Comparison of ENCODE assay signal across 9 cellular contexts in the genomic region with DNA sequence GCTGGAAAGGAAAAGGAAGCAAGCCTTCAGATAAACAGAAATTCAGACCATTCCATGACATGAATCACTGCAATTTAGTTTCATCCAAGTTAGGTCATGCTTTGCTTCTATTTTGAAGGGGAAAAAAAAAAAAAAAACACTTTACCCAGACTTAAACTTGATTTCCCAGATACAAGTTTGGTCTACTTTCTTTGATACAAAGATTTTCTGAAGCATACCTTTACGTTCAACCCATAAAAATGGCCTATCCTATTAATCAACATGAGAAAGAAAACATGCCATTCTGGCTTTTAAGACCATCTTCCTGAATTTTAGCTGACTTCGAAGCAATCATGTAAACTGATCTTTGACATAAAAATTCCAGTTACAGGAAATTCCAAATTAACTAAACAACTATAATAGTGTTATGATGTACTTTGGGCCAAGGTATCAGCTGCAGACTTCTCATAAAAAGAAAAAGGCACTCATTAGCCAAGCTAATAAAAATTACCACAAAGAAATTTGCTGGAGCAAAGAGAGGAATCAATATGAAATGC. TPM values are rescaled to one million over a fixed set of nuclear protein-coding genes. Genes with fewer than 3 reads are reported as not detected.
DNase-seq lines count a peak whose midpoint lies in the region; ATAC-seq and TF ChIP-seq lines count a peak whose summit lies in the region.
"Had no signal": no experiment of that assay in that cellular context is flagged by ENCODE, and none has a peak within 500 bp of the region (broad histone marks: within the 10 kb centered on the region; RNA-seq: fewer than 3 reads in every experiment).

No MANE protein-coding gene starts in this region.

- no peaks in the 10 kb centered on the region for H3K9me3 ChIP-seq in heart right ventricle
- H3K9me3 ChIP-seq in mucosa of rectum (ENCODE audit: control insufficient read depth in 2 of 2, low read length in 2 of 2): no peaks in the 10 kb centered on the region

- no peaks in the 10 kb centered on the region for H3K4me1 Mint-ChIP-seq in stimulated activated effector memory CD8-positive, alpha-beta T cell treated with anti-CD3 and anti-CD28 coated beads, Interleukin-12 subunit alpha, Interleukin-12 subunit beta, amount 100 ng/mL, for 72 hours

- 64 to 67% methylated on average over 2 of the region's 2 CpGs for WGBS in heart right ventricle, 2 donors

- H3K27ac ChIP-seq in heart right ventricle (peak overlapping the region in 8 of 10 donors; percentile 15 to 63 (median 44)), coronary artery (peak overlapping the region; percentile 66 to 81), mucosa of rectum (ENCODE audit: low read depth in 2 of 2, low read length in 2 of 2) (peak overlapping the region; percentile 37 to 64)

- H3K27me3 ChIP-seq in heart right ventricle (no peaks in the 10 kb centered on the region), mucosa of rectum (ENCODE audit: control insufficient read depth in 2 of 2, insufficient read depth in 2 of 2, low read length in 2 of 2) (no peaks in the 10 kb centered on the region)

- H3K4me1 ChIP-seq in heart right ventricle (peaks cover 0 to 27% (median 17%) of the 10 kb centered on the region in 9 donors), mucosa of rectum (ENCODE audit: control insufficient read depth in 2 of 2, insufficient read depth in 2 of 2, low read length in 2 of 2) (peaks cover 0 to 2% of the 10 kb centered on the region in 2 donors)

- no peak overlapping the region for H3K27ac Mint-ChIP-seq in stimulated activated effector memory CD8-positive, alpha-beta T cell treated with anti-CD3 and anti-CD28 coated beads, Interleukin-12 subunit alpha, Interleukin-12 subunit beta, amount 100 ng/mL, for 72 hours

- ATAC-seq in heart right ventricle (peak in 4 of 8 donors; percentile 38 to 52 (median 47)), Right ventricle myocardium superior (ENCODE audit: poor library complexity) (no peak), GM18873 (IDR thresholded peaks at IDR 0.05; ENCODE audit: low FRiP score, unreplicated experiment) (no peak)
- ATAC-seq in stimulated activated effector memory CD8-positive, alpha-beta T cell treated with anti-CD3 and anti-CD28 coated beads, Interleukin-12 subunit alpha, Interleukin-12 subunit beta, amount 100 ng/mL, for 72 hours: no peak
- ATAC-seq: activated T-cell treated with anti-CD3 and anti-CD28 coated beads, Interleukin-2, amount 50 U/mL, for 4 hours had no signal

- no peak overlapping the region for H3K9ac ChIP-seq in mucosa of rectum (ENCODE audit: low read depth in 1 of 2, low read length in 2 of 2)

- intact Hi-C loops in heart right ventricle (cut with DNase I) (loop anchor here in 1 of 10 donors (10.0 kb wide), 1 partner anchor 434 kb away; the partner anchor contains the start of gene STT3B), Right ventricle myocardium superior (cut with DNase I) (no loop called here)

- H3K36me3 ChIP-seq in heart right ventricle (no peaks in the 10 kb centered on the region), mucosa of rectum (ENCODE audit: control insufficient read depth in 2 of 2, insufficient read depth in 2 of 2, low read length in 2 of 2) (no peaks in the 10 kb centered on the region)

- TF ChIP-seq CTCF in heart right ventricle (IDR thresholded peaks at IDR 0.05) (no peak), coronary artery (IDR thresholded peaks at IDR 0.05) (no peak)

- no peaks in the 10 kb centered on the region for H3K36me3 Mint-ChIP-seq in stimulated activated effector memory CD8-positive, alpha-beta T cell treated with anti-CD3 and anti-CD28 coated beads, Interleukin-12 subunit alpha, Interleukin-12 subunit beta, amount 100 ng/mL, for 72 hours

- H3K4me3 ChIP-seq in heart right ventricle: no peak overlapping the region
- no peak overlapping the region for H3K4me3 ChIP-seq in coronary artery
- H3K4me3 ChIP-seq in mucosa of rectum (ENCODE audit: low read length in 2 of 2): no peak overlapping the region

- H3K9me3 Mint-ChIP-seq in stimulated activated effector memory CD8-positive, alpha-beta T cell treated with anti-CD3 and anti-CD28 coated beads, Interleukin-12 subunit alpha, Interleukin-12 subunit beta, amount 100 ng/mL, for 72 hours: no peaks in the 10 kb centered on the region
- H3K9me3 Mint-ChIP-seq: activated T-cell treated with anti-CD3 and anti-CD28 coated beads, Interleukin-2, amount 50 U/mL, for 4 hours had no signal

- DNase-seq in heart right ventricle (no peak), Right ventricle myocardium superior (no peak), coronary artery (ENCODE audit: low spot score) (no peak), NCI-H1436 (lab: John Stamatoyannopoulos, UW) (no peak)
- no peak for DNase-seq in activated CD8-positive, alpha-beta memory T cell treated with anti-CD3 and anti-CD28 coated beads, Interleukin-2, amount 50 U/mL, for 48 hours
- DNase-seq in stimulated activated effector memory CD8-positive, alpha-beta T cell treated with anti-CD3 and anti-CD28 coated beads, Interleukin-12 subunit alpha, Interleukin-12 subunit beta, amount 100 ng/mL, for 72 hours (ENCODE audit: low spot score in 2 of 2): no peak
- DNase-seq: activated T-cell treated with anti-CD3 and anti-CD28 coated beads, Interleukin-2, amount 50 U/mL, for 4 hours had no signal

- no peak overlapping the region for H3K4me3 Mint-ChIP-seq in stimulated activated effector memory CD8-positive, alpha-beta T cell treated with anti-CD3 and anti-CD28 coated beads, Interleukin-12 subunit alpha, Interleukin-12 subunit beta, amount 100 ng/mL, for 72 hours
- H3K4me3 Mint-ChIP-seq: activated T-cell treated with anti-CD3 and anti-CD28 coated beads, Interleukin-2, amount 50 U/mL, for 4 hours had no signal

RNA-seq across cellular contexts. Expression of gene OSBPL10, which starts 12.6 kb away (rescaled TPM):
- total RNA-seq in heart right ventricle (1 to 10 TPM; 3.1 to 8.5 (median 4.5) TPM), Right ventricle myocardium superior (5.1 TPM)
- 1 to 10 TPM; 1.2 to 1.3 TPM for polyA plus RNA-seq in heart right ventricle

RNA-seq across cellular contexts. Expression of gene ZNF860, which starts 13.1 kb away (rescaled TPM):
- total RNA-seq in heart right ventricle (under 1 TPM in 8 of 10 donors, not detected in 2; 0.07 to 0.28 (median 0.22) TPM), Right ventricle myocardium superior (0.08 TPM)
- polyA plus RNA-seq in heart right ventricle: under 1 TPM; 0.06 to 0.15 TPM
